Comparison of ENCODE assay signal across 1 cellular context in genomic region chr10:3636356-3637181, GRCh38.
TF ChIP-seq lines count a peak whose summit lies in the region.

No MANE protein-coding gene starts in this region.

TF ChIP-seq in HCT116, 20 proteins besides CTCF, POLR2A, EP300 and RAD21 (continued from another document):
- TF ChIP-seq ZBTB33 (IDR thresholded peaks at IDR 0.05; ENCODE audit: extremely low read depth, insufficient replicate concordance, low read length) = no peak
- no peak for TF ChIP-seq FOSL1 (IDR thresholded peaks at IDR 0.05; ENCODE audit: low read depth)
- TF ChIP-seq JUND (IDR thresholded peaks at IDR 0.05) = no peak
- TF ChIP-seq ELF1 (IDR thresholded peaks at IDR 0.05; ENCODE audit: borderline replicate concordance, low read depth) = no peak
- TF ChIP-seq CBX3 (IDR thresholded peaks at IDR 0.05; ENCODE audit: low read depth) = no peak
- TF ChIP-seq, protein P1, sequence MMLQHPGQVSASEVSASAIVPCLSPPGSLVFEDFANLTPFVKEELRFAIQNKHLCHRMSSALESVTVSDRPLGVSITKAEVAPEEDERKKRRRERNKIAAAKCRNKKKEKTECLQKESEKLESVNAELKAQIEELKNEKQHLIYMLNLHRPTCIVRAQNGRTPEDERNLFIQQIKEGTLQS (IDR thresholded peaks at IDR 0.05) = no peak
- TF ChIP-seq, protein P2, sequence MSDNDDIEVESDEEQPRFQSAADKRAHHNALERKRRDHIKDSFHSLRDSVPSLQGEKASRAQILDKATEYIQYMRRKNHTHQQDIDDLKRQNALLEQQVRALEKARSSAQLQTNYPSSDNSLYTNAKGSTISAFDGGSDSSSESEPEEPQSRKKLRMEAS (IDR thresholded peaks at IDR 0.05) = no peak
- TF ChIP-seq SIN3A (IDR thresholded peaks at IDR 0.05; ENCODE audit: low read depth) = no peak
- no peak for TF ChIP-seq EZH2 (IDR thresholded peaks at IDR 0.05)
- TF ChIP-seq TCF7L2 (IDR thresholded peaks at IDR 0.05; ENCODE audit: borderline replicate concordance, extremely low read depth, insufficient read depth, insufficient read length) = no peak
